Comparison of ENCODE assay signal across 1 cellular context in genomic region chr17:69047368-69048263, GRCh38.
TF ChIP-seq lines count a peak whose summit lies in the region.

No MANE protein-coding gene starts in this region.

TF ChIP-seq in GM23338, 12 proteins besides CTCF, POLR2A, EP300 and RAD21 (continued from another document):
- TF ChIP-seq, protein P1, sequence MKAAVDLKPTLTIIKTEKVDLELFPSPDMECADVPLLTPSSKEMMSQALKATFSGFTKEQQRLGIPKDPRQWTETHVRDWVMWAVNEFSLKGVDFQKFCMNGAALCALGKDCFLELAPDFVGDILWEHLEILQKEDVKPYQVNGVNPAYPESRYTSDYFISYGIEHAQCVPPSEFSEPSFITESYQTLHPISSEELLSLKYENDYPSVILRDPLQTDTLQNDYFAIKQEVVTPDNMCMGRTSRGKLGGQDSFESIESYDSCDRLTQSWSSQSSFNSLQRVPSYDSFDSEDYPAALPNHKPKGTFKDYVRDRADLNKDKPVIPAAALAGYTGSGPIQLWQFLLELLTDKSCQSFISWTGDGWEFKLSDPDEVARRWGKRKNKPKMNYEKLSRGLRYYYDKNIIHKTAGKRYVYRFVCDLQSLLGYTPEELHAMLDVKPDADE (IDR thresholded peaks at IDR 0.05), result no peak
- no peak for TF ChIP-seq CREB1 (CRISPR knock-in tag; IDR thresholded peaks at IDR 0.05; ENCODE audit: low read depth)
- no peak for TF ChIP-seq NANOG (IDR thresholded peaks at IDR 0.05; ENCODE audit: borderline replicate concordance)
- TF ChIP-seq EZH2phosphoT487 (IDR thresholded peaks at IDR 0.05; ENCODE audit: unreplicated experiment), result no peak
TF ChIP-seq in GM23338: peak in this region for 0.
